16 cellular contexts compared by ENCODE assay signal in genomic region chr7:47638679-47639306, GRCh38. TPM values are rescaled to one million over a fixed set of nuclear protein-coding genes. Genes with fewer than 3 reads are reported as not detected.
A peak's percentile ranks its signal among the peaks of the same experiment; 100 is the strongest.
DNase-seq lines count a peak whose midpoint lies in the region; TF ChIP-seq lines count a peak whose summit lies in the region.
"Had no signal": no experiment of that assay in that cellular context is flagged by ENCODE, and none has a peak within 500 bp of the region (broad histone marks: within the 10 kb centered on the region; RNA-seq: fewer than 3 reads in every experiment).

No MANE protein-coding gene starts in this region.

- TF ChIP-seq EP300 in suprapubic skin (IDR thresholded peaks at IDR 0.05), result no peak

- intact Hi-C loops in OCI-LY7 (cut with micrococcal nuclease; ENCODE audit: unreplicated experiment), result no loop called here

- no TSS peak for BruUV-seq in OCI-LY7 (replicated peaks; lab: Mats Ljungman, UMichigan)

- no peak overlapping the region for H2AFZ ChIP-seq in OCI-LY7 (ENCODE audit: low read length)

- H3K79me2 ChIP-seq in OCI-LY7 (ENCODE audit: insufficient read depth, low read depth, low read length), result no peaks in the 10 kb centered on the region

- DNase-seq in astrocyte of the cerebellum (ENCODE audit: low read depth), result peak; percentile 88
- peak; percentile 39 for DNase-seq in iris pigment epithelial cell (ENCODE audit: low read depth)
- no peak for DNase-seq in suprapubic skin (ENCODE audit: low spot score in 2 of 2)
- no peak for DNase-seq in foreskin fibroblast
- DNase-seq in NCI-H1105 (lab: John Stamatoyannopoulos, UW), result no peak
- no peak for DNase-seq in OCI-LY7 (ENCODE audit: low spot score)
- DNase-seq: activated CD8-positive, alpha-beta memory T cell treated with anti-CD3 and anti-CD28 coated beads, Interleukin-2, amount 50 U/mL, for 48 hours; DMS153; effector CD4-positive, alpha-beta T cell; glutamatergic neuron; kidney glomerular epithelial cell; naive thymus-derived CD4-positive, alpha-beta T cell; NCI-H1092; spleen had no signal

- POLR2A ChIA-PET in OCI-LY7 (lab: Charles Lee), result interaction anchor here (0.6 to 1.5 kb wide), 5 partner anchors 9 to 442 kb away, joined by 3 to 5 read pairs (median 4); no protein-coding TSS in a partner anchor

- H3K9me2 ChIP-seq in OCI-LY7 (ENCODE audit: insufficient read depth, low read length), result no peaks in the 10 kb centered on the region

- no peak overlapping the region for H3K9ac ChIP-seq in BLaER1
- H3K9ac ChIP-seq in rectal smooth muscle tissue (ENCODE audit: low read length), result no peak overlapping the region

- H3K27me3 ChIP-seq in BLaER1 (no peaks in the 10 kb centered on the region), rectal smooth muscle tissue (ENCODE audit: control insufficient read depth, insufficient read depth, low read length) (no peaks in the 10 kb centered on the region), suprapubic skin (no peaks in the 10 kb centered on the region)
- H3K27me3 ChIP-seq: spleen had no signal

- no peaks in the 10 kb centered on the region for H4K20me1 ChIP-seq in BLaER1
- H4K20me1 ChIP-seq in OCI-LY7 (ENCODE audit: insufficient read depth, low read length), result no peaks in the 10 kb centered on the region

- TF ChIP-seq CTCF in astrocyte of the cerebellum (IDR thresholded peaks at IDR 0.05; ENCODE audit: low read depth, low read length, missing control alignments) (no peak), suprapubic skin (IDR thresholded peaks at IDR 0.05) (no peak), foreskin fibroblast (IDR thresholded peaks at IDR 0.05; ENCODE audit: low read depth, low read length) (no peak), OCI-LY7 (conservative IDR thresholded peaks at IDR 0.05; ENCODE audit: low read length) (no peak)

- TF ChIP-seq POLR2A in suprapubic skin (IDR thresholded peaks at IDR 0.05), result no peak

- WGBS in suprapubic skin, result 59% methylated on average over 14 of the region's 14 CpGs

- no peak overlapping the region for H3K4me3 ChIP-seq in BLaER1
- H3K4me3 ChIP-seq in astrocyte of the cerebellum (ENCODE audit: low read depth, low read length), result no peak overlapping the region
- H3K4me3 ChIP-seq in rectal smooth muscle tissue (ENCODE audit: low read length), result no peak overlapping the region
- H3K4me3 ChIP-seq in suprapubic skin, result no peak overlapping the region
- H3K4me3 ChIP-seq in foreskin fibroblast (ENCODE audit: low read depth in 1 of 2, low read length in 2 of 2), result no peak overlapping the region
- H3K4me3 ChIP-seq in OCI-LY7 (ENCODE audit: low read depth, low read length, poor library complexity, severe bottlenecking), result no peak overlapping the region
- H3K4me3 ChIP-seq: spleen had no signal

- H3K27ac ChIP-seq in BLaER1 (peak overlapping the region; percentile 29; the same call in 1 of the 2 replicates), rectal smooth muscle tissue (ENCODE audit: low read depth, low read length) (peak overlapping the region; percentile 56), suprapubic skin (no peak overlapping the region), OCI-LY7 (ENCODE audit: low read depth, low read length, poor library complexity, severe bottlenecking) (no peak overlapping the region)

- H3K4me2 ChIP-seq in BLaER1, result peak overlapping the region; percentile 94
- no peak overlapping the region for H3K4me2 ChIP-seq in OCI-LY7 (ENCODE audit: low read length)

- H3K36me3 ChIP-seq in BLaER1, result no peaks in the 10 kb centered on the region
- no peaks in the 10 kb centered on the region for H3K36me3 ChIP-seq in rectal smooth muscle tissue (ENCODE audit: control insufficient read depth, insufficient read depth, low read length)
- no peaks in the 10 kb centered on the region for H3K36me3 ChIP-seq in suprapubic skin
- no peaks in the 10 kb centered on the region; the same call in 1 of the 2 replicates for H3K36me3 ChIP-seq in OCI-LY7 (ENCODE audit: insufficient read depth, low read length)
- H3K36me3 ChIP-seq: spleen had no signal

- H3K4me1 ChIP-seq in BLaER1, result peaks cover 73% of the 10 kb centered on the region
- peaks cover 33% of the 10 kb centered on the region for H3K4me1 ChIP-seq in rectal smooth muscle tissue (ENCODE audit: control insufficient read depth, insufficient read depth, low read length)
- H3K4me1 ChIP-seq in suprapubic skin, result peaks cover 40% of the 10 kb centered on the region
- H3K4me1 ChIP-seq in OCI-LY7 (ENCODE audit: insufficient read depth, low read length, poor library complexity, severe bottlenecking), result peaks cover 12% of the 10 kb centered on the region

- CTCF ChIA-PET in OCI-LY7 (lab: Charles Lee; ENCODE audit: unreplicated experiment), result interaction anchor here (1.2 kb wide), 1 partner anchor 11 kb away, joined by 4 read pairs; no protein-coding TSS in a partner anchor

- in situ Hi-C loops in astrocyte of the cerebellum (cut with HindIII; ENCODE audit: low sequenced_read_pairs), result no loop called here

- H3K9me3 ChIP-seq in BLaER1, result peaks cover 14% of the 10 kb centered on the region
- H3K9me3 ChIP-seq in suprapubic skin, result no peaks in the 10 kb centered on the region
- peaks cover 6% of the 10 kb centered on the region; the same call in 1 of the 2 replicates for H3K9me3 ChIP-seq in OCI-LY7 (ENCODE audit: low read length)

RNA-seq across cellular contexts. Expression of gene TNS3, which starts 56.9 kb away (rescaled TPM):
- total RNA-seq in suprapubic skin (10 to 100 TPM; 14.3 to 53.0 (median 31.9) TPM), OCI-LY7 (2022) (36.5 and 42.1 TPM in 2 replicates)
- total RNA-seq in OCI-LY7 (2014; rRNA removed; shearing (Covaris generic)), result 8.3 and 9.5 TPM in 2 replicates

Comparison
In these comparisons a context has a peak if more than half of its experiments do, and no peak if none do; other contexts are left out.
1. H3K27ac ChIP-seq: peak in BLaER1 (single experiment) and rectal smooth muscle tissue (single experiment); none in suprapubic skin (single experiment) and OCI-LY7 (single experiment).
2. DNase-seq: peak in astrocyte of the cerebellum (single experiment) and iris pigment epithelial cell (single experiment); none in suprapubic skin (0 of 2), foreskin fibroblast (0 of 2), NCI-H1105 (single experiment) and OCI-LY7 (single experiment).